ENCODE assay signal across 19 cellular contexts in the genomic region with DNA sequence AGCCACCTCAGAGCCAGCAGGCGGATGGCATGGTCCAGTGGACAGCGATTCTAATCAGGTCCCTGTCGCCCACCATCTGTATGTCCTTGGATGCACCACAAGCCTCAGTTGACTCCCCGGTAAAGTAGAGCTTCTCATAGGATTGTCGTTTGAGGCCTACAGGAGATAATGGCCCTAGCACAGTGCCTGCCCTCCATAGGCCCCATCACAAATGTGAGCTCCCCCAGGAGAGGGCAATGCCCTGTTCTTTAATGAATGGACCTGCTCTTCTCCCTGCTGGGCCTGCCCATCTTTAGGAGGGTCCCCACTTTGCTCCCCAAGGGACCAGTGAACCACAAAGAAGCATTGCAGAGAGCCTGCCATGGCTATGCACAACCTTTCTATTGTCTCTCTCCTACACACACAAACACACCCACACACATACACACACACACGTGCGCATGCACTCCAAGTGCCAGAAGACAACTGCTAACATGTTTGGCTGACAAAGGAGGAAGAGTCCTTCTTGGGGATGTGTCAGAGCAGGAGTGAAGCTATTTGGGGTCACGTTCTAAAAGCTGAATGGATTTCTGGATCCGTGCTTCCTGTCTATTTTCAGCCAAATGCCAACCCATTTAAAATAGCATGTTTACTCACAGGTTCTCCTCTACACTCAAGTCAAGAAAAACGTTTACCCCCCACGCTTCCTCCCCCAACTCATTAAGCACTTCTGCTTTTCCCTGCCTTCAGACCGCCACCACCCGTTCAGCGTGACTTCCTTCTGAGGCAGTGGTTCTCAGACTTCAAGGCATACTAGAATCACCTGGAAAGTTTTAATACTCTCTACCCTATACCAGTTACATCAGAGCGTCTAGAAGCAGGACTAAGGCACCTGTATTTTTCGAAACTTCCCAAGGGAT.
DNase-seq lines count a peak whose midpoint lies in the region; ATAC-seq, FAIRE-seq and TF ChIP-seq lines count a peak whose summit lies in the region.
"Had no signal": no experiment of that assay in that cellular context is flagged by ENCODE, and none has a peak within 500 bp of the region (broad histone marks: within the 10 kb centered on the region; RNA-seq: fewer than 3 reads in every experiment).

No MANE protein-coding gene starts in this region.

- no peak overlapping the region for H2AFZ ChIP-seq in neural progenitor cell (replicated peaks)
- H2AFZ ChIP-seq: GM23338 had no signal

- no peaks in the 10 kb centered on the region for H3K4me1 Mint-ChIP-seq in neural progenitor cell
- H3K4me1 Mint-ChIP-seq: activated CD4-positive, alpha-beta T cell treated with anti-CD3 and anti-CD28 coated beads for 36 hours; GM23338 had no signal

- H3K9me3 ChIP-seq in pancreas (no peaks in the 10 kb centered on the region), neural progenitor cell (ENCODE audit: low read depth) (no peaks in the 10 kb centered on the region)
- H3K9me3 ChIP-seq: heart right ventricle had no signal

- H4K20me1 ChIP-seq in neural progenitor cell (ENCODE audit: low read depth): no peaks in the 10 kb centered on the region

- ATAC-seq in GM18502 (IDR thresholded peaks at IDR 0.05; ENCODE audit: poor library complexity, unreplicated experiment) (peak; percentile 69), HG02870 (IDR thresholded peaks at IDR 0.05; ENCODE audit: unreplicated experiment) (peak; percentile 61), pancreas (no peak), GM21619 (IDR thresholded peaks at IDR 0.05; ENCODE audit: unreplicated experiment) (no peak)
- ATAC-seq: activated CD4-positive, alpha-beta T cell treated with anti-CD3 and anti-CD28 coated beads for 36 hours; GM23338; left colon had no signal

- H3K4me1 ChIP-seq in pancreas (no peaks in the 10 kb centered on the region), neural progenitor cell (no peaks in the 10 kb centered on the region)
- H3K4me1 ChIP-seq: heart right ventricle had no signal

- H3K27ac ChIP-seq in pancreas: no peak overlapping the region
- no peak overlapping the region for H3K27ac ChIP-seq in neural progenitor cell
- H3K27ac ChIP-seq: heart right ventricle had no signal

- TF ChIP-seq CTCF in pancreas (IDR thresholded peaks at IDR 0.05) (no peak), neural progenitor cell (IDR thresholded peaks at IDR 0.05) (no peak)

- H3K4me3 ChIP-seq in pancreas (no peak overlapping the region), neural progenitor cell (no peak overlapping the region)
- H3K4me3 ChIP-seq: GM23338, heart right ventricle had no signal

- DNase-seq in NOMO-1 treated with DMSO at 0.1 percent for 48 hours (lab: John Stamatoyannopoulos, UW; ENCODE audit: unreplicated experiment): peak; percentile 75
- DNase-seq in mesenteric fat pad (ENCODE audit: low spot score): peak; percentile 57
- no peak for DNase-seq in pancreas
- no peak for DNase-seq in LoVo (ENCODE audit: low spot score)
- DNase-seq in neural progenitor cell (ENCODE audit: low spot score): no peak
- DNase-seq: activated CD4-positive, alpha-beta T cell treated with anti-CD3 and anti-CD28 coated beads for 36 hours; amygdala; heart right ventricle; NCI-H1105; NCI-H446; stimulated activated CD8-positive, alpha-beta memory T cell treated with anti-CD3 and anti-CD28 coated beads, Interleukin-4, amount 100 ng/mL, for 48 hours; T-helper 1 cell had no signal

- H3K36me3 ChIP-seq in pancreas (no peaks in the 10 kb centered on the region), neural progenitor cell (no peaks in the 10 kb centered on the region)
- H3K36me3 ChIP-seq: heart right ventricle had no signal

- no peak for FAIRE-seq in pancreas (lab: Jason Lieb, UNC)
- FAIRE-seq: colon had no signal

- H3K4me3 Mint-ChIP-seq in neural progenitor cell: no peak overlapping the region
- H3K4me3 Mint-ChIP-seq: activated CD4-positive, alpha-beta T cell treated with anti-CD3 and anti-CD28 coated beads for 36 hours; GM23338; type B pancreatic cell had no signal

- H3K9me3 Mint-ChIP-seq in neural progenitor cell: no peaks in the 10 kb centered on the region
- H3K9me3 Mint-ChIP-seq: GM23338, type B pancreatic cell had no signal

- peaks cover 2% of the 10 kb centered on the region for H3K27me3 Mint-ChIP-seq in neural progenitor cell (ENCODE audit: insufficient read depth, low read depth)
- H3K27me3 Mint-ChIP-seq: activated CD4-positive, alpha-beta T cell treated with anti-CD3 and anti-CD28 coated beads for 36 hours; type B pancreatic cell had no signal

- intact Hi-C loops in pancreas (cut with DNase I): no loop called here

- H3K79me2 ChIP-seq in neural progenitor cell (ENCODE audit: low read depth): no peaks in the 10 kb centered on the region

- H3F3A ChIP-seq in neural progenitor cell (ENCODE audit: low read depth): no peaks in the 10 kb centered on the region

- H3K4me2 ChIP-seq in neural progenitor cell: no peak overlapping the region
- H3K4me2 ChIP-seq: GM23338 had no signal

- H3K27ac Mint-ChIP-seq in neural progenitor cell: no peak overlapping the region
- H3K27ac Mint-ChIP-seq: activated CD4-positive, alpha-beta T cell treated with anti-CD3 and anti-CD28 coated beads for 36 hours; GM23338; type B pancreatic cell had no signal

- no peaks in the 10 kb centered on the region for H3K36me3 Mint-ChIP-seq in neural progenitor cell
- H3K36me3 Mint-ChIP-seq: type B pancreatic cell had no signal

- H3K9ac ChIP-seq in neural progenitor cell: no peak overlapping the region

- 77 to 86% methylated on average over 16 of the region's 16 CpGs for WGBS in pancreas, 2 donors

- no peaks in the 10 kb centered on the region for H3K27me3 ChIP-seq in pancreas
- H3K27me3 ChIP-seq in neural progenitor cell: no peaks in the 10 kb centered on the region
- H3K27me3 ChIP-seq: heart right ventricle had no signal

Comparison
In these comparisons a context has a peak if more than half of its experiments do, and no peak if none do; other contexts are left out.
1. ATAC-seq: peak in GM18502 (single experiment) and HG02870 (single experiment); none in pancreas (0 of 4) and GM21619 (single experiment).
2. DNase-seq: peak in NOMO-1 treated with DMSO at 0.1 percent for 48 hours (single experiment) and mesenteric fat pad (single experiment); none in pancreas (0 of 6), LoVo (single experiment) and neural progenitor cell (single experiment).